In genomic region chr11:79259800-79260199, GRCh38 we compare ENCODE assay signal across 19 cellular contexts.
DNase-seq lines count a peak whose midpoint lies in the region; ATAC-seq and TF ChIP-seq lines count a peak whose summit lies in the region.
"Had no signal": no experiment of that assay in that cellular context is flagged by ENCODE, and none has a peak within 500 bp of the region (broad histone marks: within the 10 kb centered on the region; RNA-seq: fewer than 3 reads in every experiment).

No MANE protein-coding gene starts in this region.

- ATAC-seq in HG02759 (IDR thresholded peaks at IDR 0.05; ENCODE audit: unreplicated experiment) = no peak
- ATAC-seq: activated CD4-positive, alpha-beta T cell treated with anti-CD3 and anti-CD28 coated beads for 36 hours had no signal

- peaks cover 1% of the 10 kb centered on the region for H3K36me3 ChIP-seq in kidney epithelial cell (ENCODE audit: control insufficient read depth, insufficient read depth, low read length)

- H3K9me3 Mint-ChIP-seq in HFFc6 = no peaks in the 10 kb centered on the region

- H3K27ac Mint-ChIP-seq in HFFc6 = no peak overlapping the region
- H3K27ac Mint-ChIP-seq: activated CD4-positive, alpha-beta T cell treated with anti-CD3 and anti-CD28 coated beads for 36 hours; activated naive CD8-positive, alpha-beta T cell; CD14-positive monocyte had no signal

- TF ChIP-seq CTCF in AG09319 (IDR thresholded peaks at IDR 0.05; ENCODE audit: low read depth, low read length) (peak; percentile 22), HFFc6 (IDR thresholded peaks at IDR 0.05) (peak; percentile 55), astrocyte of the cerebellum (IDR thresholded peaks at IDR 0.05; ENCODE audit: low read depth, low read length, missing control alignments) (peak; percentile 16), kidney epithelial cell (IDR thresholded peaks at IDR 0.05; ENCODE audit: insufficient read depth, low read length, poor library complexity, severe bottlenecking) (peak; percentile 70)

- H3K4me3 Mint-ChIP-seq in HFFc6 = no peak overlapping the region
- H3K4me3 Mint-ChIP-seq: activated CD4-positive, alpha-beta T cell treated with anti-CD3 and anti-CD28 coated beads for 36 hours; activated naive CD8-positive, alpha-beta T cell; CD14-positive monocyte had no signal

- TF ChIP-seq POLR2A in erythroblast (IDR thresholded peaks at IDR 0.05; ENCODE audit: low read length) = no peak

- H3K36me3 Mint-ChIP-seq in HFFc6 (ENCODE audit: low read depth) = no peaks in the 10 kb centered on the region
- H3K36me3 Mint-ChIP-seq: activated naive CD8-positive, alpha-beta T cell; CD14-positive monocyte had no signal

- H3K27me3 ChIP-seq in kidney epithelial cell (ENCODE audit: control insufficient read depth, insufficient read depth, low read length) = no peaks in the 10 kb centered on the region
- H3K27me3 ChIP-seq: testis had no signal

- DNase-seq in AG09319 (ENCODE audit: extremely low read depth, low read depth) (no peak), HFFc6 (no peak), astrocyte of the cerebellum (ENCODE audit: low read depth) (no peak), kidney epithelial cell (ENCODE audit: low read depth) (no peak), OCI-M2 (lab: John Stamatoyannopoulos, UW; ENCODE audit: unreplicated experiment) (no peak), NCI-H446 treated with DMSO at 0.1 percent for 48 hours (lab: John Stamatoyannopoulos, UW) (no peak), erythroblast (lab: John Stamatoyannopoulos, UW) (no peak)
- DNase-seq: activated CD4-positive, alpha-beta T cell treated with anti-CD3 and anti-CD28 coated beads for 36 hours; central memory CD4-positive, alpha-beta T cell; EL; glutamatergic neuron; NCI-H2081; nucleus accumbens; Right ventricle myocardium superior; stimulated activated CD4-positive, alpha-beta T cell treated with anti-CD3 and anti-CD28 coated beads, Interleukin-4, amount 100 ng/mL, for 1 hour; testis had no signal

- in situ Hi-C loops in astrocyte of the cerebellum (cut with HindIII; ENCODE audit: low sequenced_read_pairs) = no loop called here

- H3K4me3 ChIP-seq in astrocyte of the cerebellum (ENCODE audit: low read depth, low read length) = no peak overlapping the region
- no peak overlapping the region for H3K4me3 ChIP-seq in kidney epithelial cell (ENCODE audit: low read depth, low read length)
- H3K4me3 ChIP-seq: testis had no signal

- H3K4me1 Mint-ChIP-seq in HFFc6 (ENCODE audit: low read depth) = peaks cover 15% of the 10 kb centered on the region
- H3K4me1 Mint-ChIP-seq: activated CD4-positive, alpha-beta T cell treated with anti-CD3 and anti-CD28 coated beads for 36 hours; CD14-positive monocyte had no signal

- no peaks in the 10 kb centered on the region for H3K27me3 Mint-ChIP-seq in HFFc6 (ENCODE audit: insufficient read depth)
- H3K27me3 Mint-ChIP-seq: activated naive CD8-positive, alpha-beta T cell had no signal

Comparison
In these comparisons a context has a peak if more than half of its experiments do, and no peak if none do; other contexts are left out.
1. CTCF ChIP-seq: peak in every context shown above with its lines; median percentile 70 in kidney epithelial cell; 55 in HFFc6; 22 in AG09319; 16 in astrocyte of the cerebellum.